ENCODE assay signal across 17 cellular contexts in genomic region chr7:137480401-137480800, GRCh38.
DNase-seq lines count a peak whose midpoint lies in the region; ATAC-seq, FAIRE-seq and TF ChIP-seq lines count a peak whose summit lies in the region.
"Had no signal": no experiment of that assay in that cellular context is flagged by ENCODE, and none has a peak within 500 bp of the region (broad histone marks: within the 10 kb centered on the region; RNA-seq: fewer than 3 reads in every experiment).

No MANE protein-coding gene starts in this region.

- no peak for FAIRE-seq in GM12878 (lab: Jason Lieb, UNC)
- FAIRE-seq: GM19239, HTR-8/SVneo, K562 had no signal

- H3K4me1 ChIP-seq in GM12878 (ENCODE audit: control insufficient read depth, insufficient read depth, low read length), result no peaks in the 10 kb centered on the region
- H3K4me1 ChIP-seq: BLaER1, HAP-1 had no signal

- H3K9ac ChIP-seq in GM12878 (ENCODE audit: control insufficient read depth, insufficient read depth, low read length), result no peak overlapping the region
- H3K9ac ChIP-seq: BLaER1 had no signal

- TF ChIP-seq RAD21 in GM12878 (IDR thresholded peaks at IDR 0.05; ENCODE audit: insufficient read depth, low read depth, low read length), result no peak

- BruUV-seq in GM12878 (replicated peaks; lab: Mats Ljungman, UMichigan), result no TSS peak

- H3K4me3 ChIP-seq in GM12878, result no peak overlapping the region
- H3K4me3 ChIP-seq: BLaER1, HAP-1, K562 had no signal

- H3K4me3 Mint-ChIP-seq in immature natural killer cell, result no peak overlapping the region
- H3K4me3 Mint-ChIP-seq: CD14-positive monocyte; CD4-positive, alpha-beta memory T cell had no signal

- no peak overlapping the region for H3K27ac ChIP-seq in GM12878 (ENCODE audit: control insufficient read depth, insufficient read depth)
- H3K27ac ChIP-seq: BLaER1 had no signal

- POLR2A ChIA-PET in GM12878 (lab: Charles Lee), result no interaction called here

- SMC1A ChIA-PET in GM12878 (lab: Charles Lee; ENCODE audit: uncharacterized antibody, unreplicated experiment), result interaction anchor here (1.7 kb wide), 1 partner anchor 11 kb away, joined by 8 read pairs; no protein-coding TSS in a partner anchor

- H3K79me2 ChIP-seq in GM12878 (ENCODE audit: control insufficient read depth, insufficient read depth, low read length), result no peaks in the 10 kb centered on the region

- H4K20me1 ChIP-seq in GM12878 (ENCODE audit: control insufficient read depth, insufficient read depth), result no peaks in the 10 kb centered on the region
- H4K20me1 ChIP-seq: BLaER1 had no signal

- peaks cover 0 to 22% (median 7%) of the 10 kb centered on the region in 6 donors for H3K9me3 Mint-ChIP-seq in immature natural killer cell

- WGBS in GM12878 (ENCODE audit: insufficient coverage, insufficient replicate concordance, low lambda C conversion rate, missing lambda C conversion rate), result 0% methylated on average over 1 of the region's 1 CpG

- no peaks in the 10 kb centered on the region for H3K4me1 Mint-ChIP-seq in immature natural killer cell
- H3K4me1 Mint-ChIP-seq: CD14-positive monocyte; CD4-positive, alpha-beta memory T cell had no signal

- H3K27me3 ChIP-seq in GM12878 (replicated peaks in 1 of 2; ENCODE audit: control insufficient read depth in 2 of 2, insufficient read depth in 2 of 2, low read length in 1 of 2), result no peaks in the 10 kb centered on the region; a peak in 1 of 4 replicates
- H3K27me3 ChIP-seq: BLaER1 had no signal

- in situ Hi-C loops in GM12878 (cut with MboI), result no loop called here

- no peak overlapping the region for H3K27ac Mint-ChIP-seq in immature natural killer cell
- H3K27ac Mint-ChIP-seq: CD14-positive monocyte; CD4-positive, alpha-beta memory T cell had no signal

- TF ChIP-seq POLR2A in GM12878 (IDR thresholded peaks at IDR 0.05; ENCODE audit: low read depth, low read length), result no peak

- DNase-seq in GM12878 (ENCODE audit: low read depth, low spot score) (no peak), LoVo (ENCODE audit: low spot score) (no peak), immature natural killer cell (no peak)
- DNase-seq in activated CD4-positive, alpha-beta T cell treated with anti-CD3 and anti-CD28 coated beads, Interleukin-2, amount 50 U/mL, for 1 hour, result no peak
- DNase-seq: 8988T; CD4-positive, alpha-beta memory T cell; GF-D8; IMR-90 had no signal

- no peak overlapping the region for H3K4me2 ChIP-seq in GM12878 (ENCODE audit: control insufficient read depth, insufficient read depth)
- H3K4me2 ChIP-seq: BLaER1 had no signal

- no peaks in the 10 kb centered on the region for H3K36me3 ChIP-seq in GM12878 (ENCODE audit: control insufficient read depth in 2 of 2, insufficient read depth in 2 of 2, low read length in 1 of 2)
- H3K36me3 ChIP-seq: BLaER1, HAP-1 had no signal

- no peaks in the 10 kb centered on the region for H3K9me3 ChIP-seq in GM12878 (replicated peaks; ENCODE audit: control insufficient read depth, insufficient read depth, low read length)
- H3K9me3 ChIP-seq: BLaER1, HAP-1 had no signal

- no peak for TF ChIP-seq CTCF in GM12878 (IDR thresholded peaks at IDR 0.05 in 2 of 3, conservative IDR thresholded peaks at IDR 0.05 in 1 of 3; ENCODE audit: control insufficient read depth in 2 of 3, extremely low read depth in 1 of 3, insufficient read depth in 1 of 3, low read depth in 3 of 3, low read length in 3 of 3)

- no peak for TF ChIP-seq EP300 in GM12878 (IDR thresholded peaks at IDR 0.05; ENCODE audit: borderline replicate concordance in 1 of 2, control insufficient read depth in 1 of 2, low read depth in 2 of 2, low read length in 2 of 2)

- no peak overlapping the region for H2AFZ ChIP-seq in GM12878 (ENCODE audit: control insufficient read depth, low read depth, low read length)

- RAD21 ChIA-PET in GM12878 (lab: Charles Lee; ENCODE audit: unreplicated experiment), result interaction anchor here (1.3 kb wide), 1 partner anchor 23 kb away, joined by 4 read pairs; no protein-coding TSS in a partner anchor

- CTCF ChIA-PET in GM12878 (lab: Yijun Ruan, JAX), result no interaction called here

- H3K36me3 Mint-ChIP-seq in immature natural killer cell, result no peaks in the 10 kb centered on the region
- H3K36me3 Mint-ChIP-seq: CD14-positive monocyte; CD4-positive, alpha-beta memory T cell had no signal

- ATAC-seq in GM18868 (IDR thresholded peaks at IDR 0.05; ENCODE audit: unreplicated experiment) (peak; percentile 36), HG02798 (IDR thresholded peaks at IDR 0.05; ENCODE audit: poor library complexity, unreplicated experiment) (peak; percentile 50), HG03342 (IDR thresholded peaks at IDR 0.05; ENCODE audit: unreplicated experiment) (peak; percentile 40), GM12878 (peak; percentile 79)
- ATAC-seq: K562 had no signal

- H3K27me3 Mint-ChIP-seq in immature natural killer cell (ENCODE audit: low read depth in 3 of 3), result peaks cover 0 to 4% (median 3%) of the 10 kb centered on the region in 3 donors

- intact Hi-C loops in GM12878 (cut with micrococcal nuclease; ENCODE audit: unreplicated experiment), result no loop called here

TF ChIP-seq in GM12878, 131 proteins besides CTCF, POLR2A, EP300 and RAD21:
- TF ChIP-seq ZNF592 (IDR thresholded peaks at IDR 0.05) (no peak), ZNF384 (IDR thresholded peaks at IDR 0.05; ENCODE audit: borderline replicate concordance, low read depth, low read length) (0 out of 2 replicates have a peak, but pooled peaks have one; percentile 27)
TF ChIP-seq in GM12878: peak in this region for 1.
